1 cellular context compared by ENCODE assay signal in the genomic region with DNA sequence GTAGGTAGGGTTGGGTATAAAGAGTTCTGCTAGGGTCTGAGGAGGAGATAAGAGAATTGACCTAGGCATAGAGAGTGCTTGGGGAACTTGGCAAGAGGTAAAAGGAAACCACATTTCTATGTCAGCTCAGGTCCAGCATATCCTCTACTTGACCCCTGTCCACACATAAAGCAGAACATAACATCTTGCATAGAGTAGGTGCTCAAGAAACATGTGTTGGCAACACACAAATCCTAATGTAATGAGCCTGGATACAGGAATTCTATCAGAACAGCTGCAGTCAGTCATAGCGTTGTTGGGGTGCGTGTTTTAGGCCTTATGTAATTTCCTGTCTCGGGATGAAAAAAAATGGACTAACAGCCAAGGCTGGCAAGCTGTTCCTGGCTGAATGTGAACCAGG.
TF ChIP-seq lines count a peak whose summit lies in the region.

No MANE protein-coding gene starts in this region.

TF ChIP-seq in GM23338, 12 proteins besides CTCF, POLR2A, EP300 and RAD21 (continued from another document):
- TF ChIP-seq, protein P1, sequence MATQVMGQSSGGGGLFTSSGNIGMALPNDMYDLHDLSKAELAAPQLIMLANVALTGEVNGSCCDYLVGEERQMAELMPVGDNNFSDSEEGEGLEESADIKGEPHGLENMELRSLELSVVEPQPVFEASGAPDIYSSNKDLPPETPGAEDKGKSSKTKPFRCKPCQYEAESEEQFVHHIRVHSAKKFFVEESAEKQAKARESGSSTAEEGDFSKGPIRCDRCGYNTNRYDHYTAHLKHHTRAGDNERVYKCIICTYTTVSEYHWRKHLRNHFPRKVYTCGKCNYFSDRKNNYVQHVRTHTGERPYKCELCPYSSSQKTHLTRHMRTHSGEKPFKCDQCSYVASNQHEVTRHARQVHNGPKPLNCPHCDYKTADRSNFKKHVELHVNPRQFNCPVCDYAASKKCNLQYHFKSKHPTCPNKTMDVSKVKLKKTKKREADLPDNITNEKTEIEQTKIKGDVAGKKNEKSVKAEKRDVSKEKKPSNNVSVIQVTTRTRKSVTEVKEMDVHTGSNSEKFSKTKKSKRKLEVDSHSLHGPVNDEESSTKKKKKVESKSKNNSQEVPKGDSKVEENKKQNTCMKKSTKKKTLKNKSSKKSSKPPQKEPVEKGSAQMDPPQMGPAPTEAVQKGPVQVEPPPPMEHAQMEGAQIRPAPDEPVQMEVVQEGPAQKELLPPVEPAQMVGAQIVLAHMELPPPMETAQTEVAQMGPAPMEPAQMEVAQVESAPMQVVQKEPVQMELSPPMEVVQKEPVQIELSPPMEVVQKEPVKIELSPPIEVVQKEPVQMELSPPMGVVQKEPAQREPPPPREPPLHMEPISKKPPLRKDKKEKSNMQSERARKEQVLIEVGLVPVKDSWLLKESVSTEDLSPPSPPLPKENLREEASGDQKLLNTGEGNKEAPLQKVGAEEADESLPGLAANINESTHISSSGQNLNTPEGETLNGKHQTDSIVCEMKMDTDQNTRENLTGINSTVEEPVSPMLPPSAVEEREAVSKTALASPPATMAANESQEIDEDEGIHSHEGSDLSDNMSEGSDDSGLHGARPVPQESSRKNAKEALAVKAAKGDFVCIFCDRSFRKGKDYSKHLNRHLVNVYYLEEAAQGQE (IDR thresholded peaks at IDR 0.05; ENCODE audit: unreplicated experiment) = no peak
- TF ChIP-seq CREB1 (CRISPR knock-in tag; IDR thresholded peaks at IDR 0.05; ENCODE audit: low read depth) = no peak
- TF ChIP-seq ZNF331 (CRISPR knock-in tag; IDR thresholded peaks at IDR 0.05; ENCODE audit: low read depth) = no peak
